Comparison of ENCODE assay signal across 10 cellular contexts in genomic region chr17:4965311-4965986, GRCh38. TPM values are rescaled to one million over a fixed set of nuclear protein-coding genes. Genes with fewer than 3 reads are reported as not detected.
A peak's percentile ranks its signal among the peaks of the same experiment; 100 is the strongest.
DNase-seq lines count a peak whose midpoint lies in the region; ATAC-seq, FAIRE-seq and TF ChIP-seq lines count a peak whose summit lies in the region.
"Had no signal": no experiment of that assay in that cellular context is flagged by ENCODE, and none has a peak within 500 bp of the region (broad histone marks: within the 10 kb centered on the region; RNA-seq: fewer than 3 reads in every experiment).

No MANE protein-coding gene starts in this region.

- no peak for FAIRE-seq in GM12878 (lab: Jason Lieb, UNC)

- no TSS peak for BruUV-seq in GM12878 (replicated peaks; lab: Mats Ljungman, UMichigan)

- POLR2A ChIA-PET in GM12878 (lab: Charles Lee): interaction anchor here (1.7 to 8.5 kb wide), 2 partner anchors 8 to 18 kb away, joined by 5 to 272 read pairs; partner anchors contain the start of genes ENO3, PFN1, RNF167 and SLC25A11

- peaks cover 7% of the 10 kb centered on the region for H3K36me3 ChIP-seq in CD4-positive, CD25-positive, alpha-beta regulatory T cell (ENCODE audit: control insufficient read depth, insufficient read depth, low read length)
- peaks cover 3 to 6% of the 10 kb centered on the region in 2 experiments; a peak in 2 of 4 replicates for H3K36me3 ChIP-seq in GM12878 (ENCODE audit: control insufficient read depth in 2 of 2, insufficient read depth in 2 of 2, low read length in 1 of 2)

- H3K9me3 ChIP-seq in CD4-positive, CD25-positive, alpha-beta regulatory T cell (ENCODE audit: control insufficient read depth in 2 of 2, low read length in 2 of 2): no peaks in the 10 kb centered on the region
- H3K9me3 ChIP-seq in GM12878 (replicated peaks; ENCODE audit: control insufficient read depth, insufficient read depth, low read length): no peaks in the 10 kb centered on the region

- WGBS in GM12878 (ENCODE audit: insufficient coverage, insufficient replicate concordance, low lambda C conversion rate, missing lambda C conversion rate): 94% methylated on average over 15 of the region's 15 CpGs

- no peak for TF ChIP-seq EP300 in GM12878 (IDR thresholded peaks at IDR 0.05; ENCODE audit: borderline replicate concordance in 1 of 2, control insufficient read depth in 1 of 2, low read depth in 2 of 2, low read length in 2 of 2)

- no peak overlapping the region for H3K27ac ChIP-seq in CD4-positive, CD25-positive, alpha-beta regulatory T cell (ENCODE audit: insufficient read depth, low read length, poor library complexity, severe bottlenecking)
- H3K27ac ChIP-seq in GM12878 (ENCODE audit: control insufficient read depth, insufficient read depth): no peak overlapping the region

- H3K4me2 ChIP-seq in GM12878 (ENCODE audit: control insufficient read depth, insufficient read depth): peak overlapping the region; percentile 78

- no peak overlapping the region for H3K4me3 ChIP-seq in CD4-positive, CD25-positive, alpha-beta regulatory T cell (ENCODE audit: low read depth, low read length)
- H3K4me3 ChIP-seq in GM12865 (ENCODE audit: low read depth, low read length): peak overlapping the region; percentile 84; the same call in 1 of the 2 replicates
- H3K4me3 ChIP-seq in GM12878: no peak overlapping the region

- no peaks in the 10 kb centered on the region for H3K27me3 ChIP-seq in CD4-positive, CD25-positive, alpha-beta regulatory T cell (ENCODE audit: control insufficient read depth, insufficient read depth, low read length)
- H3K27me3 ChIP-seq in GM12878 (replicated peaks in 1 of 2; ENCODE audit: control insufficient read depth in 2 of 2, insufficient read depth in 2 of 2, low read length in 1 of 2): no peaks in the 10 kb centered on the region

- no peaks in the 10 kb centered on the region for H3K27me3 Mint-ChIP-seq in CD4-positive, CD25-positive, alpha-beta regulatory T cell
- no peaks in the 10 kb centered on the region for H3K27me3 Mint-ChIP-seq in osteocyte (ENCODE audit: unreplicated experiment)

- peak overlapping the region; percentile 41 to 67 (median 66) for H3K4me3 Mint-ChIP-seq in CD4-positive, CD25-positive, alpha-beta regulatory T cell
- peak overlapping the region; percentile 23 for H3K4me3 Mint-ChIP-seq in osteocyte (ENCODE audit: unreplicated experiment)
- H3K4me3 Mint-ChIP-seq: stimulated activated effector memory CD8-positive, alpha-beta T cell treated with anti-CD3 and anti-CD28 coated beads, Interleukin-12 subunit alpha, Interleukin-12 subunit beta, amount 100 ng/mL, for 72 hours had no signal

- ATAC-seq in CD4-positive, CD25-positive, alpha-beta regulatory T cell (ENCODE audit: low read depth in 2 of 2): no peak
- ATAC-seq in GM12878 (no peak), GM19467 (IDR thresholded peaks at IDR 0.05; ENCODE audit: unreplicated experiment) (no peak)

- DNase-seq in CD4-positive, CD25-positive, alpha-beta regulatory T cell: no peak
- DNase-seq in GM12865 (ENCODE audit: low read depth) (no peak), GM12878 (ENCODE audit: low read depth, low spot score) (no peak), osteocyte (ENCODE audit: extremely low spot score, unreplicated experiment) (no peak), Kasumi-1 (lab: John Stamatoyannopoulos, UW) (no peak), NCI-H2227 (lab: John Stamatoyannopoulos, UW; ENCODE audit: unreplicated experiment) (no peak)
- DNase-seq: activated CD8-positive, alpha-beta memory T cell treated with anti-CD3 and anti-CD28 coated beads, Interleukin-2, amount 50 U/mL, for 4 hours; occipital lobe had no signal

- no peak overlapping the region for H3K9ac ChIP-seq in GM12878 (ENCODE audit: control insufficient read depth, insufficient read depth, low read length)

- peaks cover 10 to 25% (median 19%) of the 10 kb centered on the region in 4 donors for H3K4me1 Mint-ChIP-seq in CD4-positive, CD25-positive, alpha-beta regulatory T cell
- peaks cover 28% of the 10 kb centered on the region for H3K4me1 Mint-ChIP-seq in osteocyte (ENCODE audit: unreplicated experiment)

- H2AFZ ChIP-seq in GM12878 (ENCODE audit: control insufficient read depth, low read depth, low read length): no peak overlapping the region

- peaks cover 29% of the 10 kb centered on the region for H3K79me2 ChIP-seq in GM12878 (ENCODE audit: control insufficient read depth, insufficient read depth, low read length)

- H4K20me1 ChIP-seq in GM12878 (ENCODE audit: control insufficient read depth, insufficient read depth): no peaks in the 10 kb centered on the region

- peak overlapping the region in 2 of 3 donors; percentile 7 to 26 for H3K27ac Mint-ChIP-seq in CD4-positive, CD25-positive, alpha-beta regulatory T cell
- no peak overlapping the region for H3K27ac Mint-ChIP-seq in osteocyte (ENCODE audit: unreplicated experiment)
- H3K27ac Mint-ChIP-seq: stimulated activated effector memory CD8-positive, alpha-beta T cell treated with anti-CD3 and anti-CD28 coated beads, Interleukin-12 subunit alpha, Interleukin-12 subunit beta, amount 100 ng/mL, for 72 hours had no signal

- TF ChIP-seq CTCF in GM12865 (IDR thresholded peaks at IDR 0.05; ENCODE audit: insufficient read depth, low read depth, low read length, missing control alignments) (no peak), GM12878 (IDR thresholded peaks at IDR 0.05 in 2 of 3, conservative IDR thresholded peaks at IDR 0.05 in 1 of 3; ENCODE audit: control insufficient read depth in 2 of 3, extremely low read depth in 1 of 3, insufficient read depth in 1 of 3, low read depth in 3 of 3, low read length in 3 of 3) (no peak), osteocyte (IDR thresholded peaks at IDR 0.05) (no peak)

- RAD21 ChIA-PET in GM12878 (lab: Charles Lee; ENCODE audit: unreplicated experiment): interaction anchor here (1.0 to 6.4 kb wide), 5 partner anchors 16 to 96 kb away, joined by 3 to 73 read pairs (median 28); partner anchors contain the start of genes CAMTA2, ENO3, PFN1 and RNF167

- H3K4me1 ChIP-seq in CD4-positive, CD25-positive, alpha-beta regulatory T cell (ENCODE audit: control insufficient read depth, insufficient read depth, low read length, poor library complexity, severe bottlenecking): peaks cover 31% of the 10 kb centered on the region
- peaks cover 14% of the 10 kb centered on the region for H3K4me1 ChIP-seq in GM12878 (ENCODE audit: control insufficient read depth, insufficient read depth, low read length)

- SMC1A ChIA-PET in GM12878 (lab: Charles Lee; ENCODE audit: uncharacterized antibody, unreplicated experiment): interaction anchor here (1.0 to 4.3 kb wide), 4 partner anchors 14 to 31 kb away, joined by 3 to 50 read pairs (median 31); partner anchors contain the start of genes ENO3, PFN1, RNF167 and SLC25A11

- H3K36me3 Mint-ChIP-seq in CD4-positive, CD25-positive, alpha-beta regulatory T cell: peaks cover 17% of the 10 kb centered on the region
- H3K36me3 Mint-ChIP-seq in osteocyte (ENCODE audit: unreplicated experiment): peaks cover 19% of the 10 kb centered on the region

- no peak for TF ChIP-seq POLR2A in GM12878 (IDR thresholded peaks at IDR 0.05; ENCODE audit: low read depth, low read length)

- no peak for TF ChIP-seq RAD21 in GM12878 (IDR thresholded peaks at IDR 0.05; ENCODE audit: insufficient read depth, low read depth, low read length)

- intact Hi-C loops in GM12878 (cut with micrococcal nuclease; ENCODE audit: unreplicated experiment): loop anchor here (5.0 kb wide), 1 partner anchor 97 kb away; no protein-coding TSS in a partner anchor

- no peaks in the 10 kb centered on the region for H3K9me3 Mint-ChIP-seq in CD4-positive, CD25-positive, alpha-beta regulatory T cell
- H3K9me3 Mint-ChIP-seq in osteocyte (ENCODE audit: unreplicated experiment): no peaks in the 10 kb centered on the region
- H3K9me3 Mint-ChIP-seq: stimulated activated effector memory CD8-positive, alpha-beta T cell treated with anti-CD3 and anti-CD28 coated beads, Interleukin-12 subunit alpha, Interleukin-12 subunit beta, amount 100 ng/mL, for 72 hours had no signal

- in situ Hi-C loops in GM12878 (cut with MboI): no loop called here

- CTCF ChIA-PET in GM12878 (lab: Yijun Ruan, JAX): interaction anchor here (0.8 to 3.6 kb wide), 8 partner anchors 9 to 60 kb away, joined by 3 to 28 read pairs (median 14); partner anchors contain the start of genes CAMTA2, ENO3, PFN1 and RNF167

RNA-seq across cellular contexts. Expression of gene SPAG7, which starts 2.2 kb away (rescaled TPM):
- total RNA-seq in CD4-positive, CD25-positive, alpha-beta regulatory T cell: 52.5 TPM
- polyA plus RNA-seq in CD4-positive, CD25-positive, alpha-beta regulatory T cell: 100 to 1,000 TPM in 3 of 4 donors, 10 to 100 TPM in 1; 97.9 to 130 (median 106) TPM
- total RNA-seq in GM12878 (2013; cell fraction: nucleolus; rRNA removed): 17.1 and 23.0 TPM in 2 replicates
- total RNA-seq in GM12878 (2014; rRNA removed): 76.5 and 80.2 TPM in 2 replicates
- total RNA-seq in GM12878 (2014; rRNA removed; fragmentation: Illumina TruSeq; extraction: Trizol): 94.4 and 99.2 TPM in 2 replicates
- 76.5 and 77.5 TPM in 2 replicates for total RNA-seq in GM12878 (2021)
- polyA plus RNA-seq in GM12878 (2011; ENCODE audit: low read depth): 40.1 TPM
- polyA plus RNA-seq in GM12878 (2011; rRNA removed): 73.8 and 78.2 TPM in 2 replicates
- polyA plus RNA-seq in GM12878 (2011; cell fraction: cytosol; rRNA removed): 76.4 and 89.7 TPM in 2 replicates
- polyA plus RNA-seq in GM12878 (2011; cell fraction: nucleus; rRNA removed): 59.5 and 64.5 TPM in 2 replicates
- polyA plus RNA-seq in GM12878 (2012): 76.8 and 88.6 TPM in 2 replicates
- polyA plus RNA-seq in GM12878 (2014; fragmentation: Illumina TruSeq; extraction: Trizol): 46.5 and 107 TPM in 2 replicates
- polyA plus RNA-seq in GM12878 (2014; fragmentation: Nextera tagmentation; extraction: Ambion mirVana): 10 to 100 TPM in 1 of 2 experiments, 1 to 10 TPM in 1; 7.9 to 31.7 TPM
- 96.3 and 105 TPM in 2 replicates for polyA plus RNA-seq in GM12878 (2014; rRNA removed)
- polyA plus RNA-seq in GM12878 (2016; fragmentation: Nextera tagmentation; extraction: Ambion mirVana): 100 to 1,000 TPM; 133 to 146 TPM
- 28.7 and 39.6 TPM in 2 replicates for polyA minus RNA-seq in GM12878 (2011; rRNA and poly(A)+ RNA removed)
- polyA minus RNA-seq in GM12878 (2011; cell fraction: cytosol; rRNA and poly(A)+ RNA removed): 12.8 and 16.7 TPM in 2 replicates
- 9.8 and 14.5 TPM in 2 replicates for polyA minus RNA-seq in GM12878 (2011; cell fraction: nucleus; rRNA and poly(A)+ RNA removed)
- total RNA-seq in osteocyte: 90.8 and 92.9 TPM in 2 replicates

RNA-seq across cellular contexts. Expression of gene ENO3, which starts 14.5 kb away (rescaled TPM):
- total RNA-seq in CD4-positive, CD25-positive, alpha-beta regulatory T cell: 11.7 TPM
- 1 to 10 TPM in 1 of 4 donors, under 1 TPM in 3; 0.29 to 1.6 (median 0.41) TPM for polyA plus RNA-seq in CD4-positive, CD25-positive, alpha-beta regulatory T cell
- 24.4 and 27.3 TPM in 2 replicates for total RNA-seq in GM12878 (2013; cell fraction: nucleolus; rRNA removed)
- 10.4 and 11.1 TPM in 2 replicates for total RNA-seq in GM12878 (2014; rRNA removed)
- total RNA-seq in GM12878 (2014; rRNA removed; fragmentation: Illumina TruSeq; extraction: Trizol): 9.7 and 10.4 TPM in 2 replicates
- 24.4 and 28.4 TPM in 2 replicates for total RNA-seq in GM12878 (2021)
- polyA plus RNA-seq in GM12878 (2011; ENCODE audit: low read depth): 43.3 TPM
- polyA plus RNA-seq in GM12878 (2011; rRNA removed): 19.8 and 25.6 TPM in 2 replicates
- polyA plus RNA-seq in GM12878 (2011; cell fraction: cytosol; rRNA removed): 24.3 and 32.1 TPM in 2 replicates
- 316 and 330 TPM in 2 replicates for polyA plus RNA-seq in GM12878 (2011; cell fraction: nucleus; rRNA removed)
- polyA plus RNA-seq in GM12878 (2012): 39.6 and 43.1 TPM in 2 replicates
- polyA plus RNA-seq in GM12878 (2014; fragmentation: Illumina TruSeq; extraction: Trizol): 9.0 and 15.2 TPM in 2 replicates
- 10 to 100 TPM in 1 of 2 experiments, 1 to 10 TPM in 1; 6.8 to 14.5 TPM for polyA plus RNA-seq in GM12878 (2014; fragmentation: Nextera tagmentation; extraction: Ambion mirVana)
- polyA plus RNA-seq in GM12878 (2014; rRNA removed): 26.3 and 31.5 TPM in 2 replicates
- 10 to 100 TPM; 18.8 to 19.7 TPM for polyA plus RNA-seq in GM12878 (2016; fragmentation: Nextera tagmentation; extraction: Ambion mirVana)
- 8.6 and 14.5 TPM in 2 replicates for polyA minus RNA-seq in GM12878 (2011; rRNA and poly(A)+ RNA removed)
- polyA minus RNA-seq in GM12878 (2011; cell fraction: cytosol; rRNA and poly(A)+ RNA removed): 7.9 and 9.0 TPM in 2 replicates
- 23.0 and 30.4 TPM in 2 replicates for polyA minus RNA-seq in GM12878 (2011; cell fraction: nucleus; rRNA and poly(A)+ RNA removed)
- total RNA-seq in osteocyte: 9.4 and 9.5 TPM in 2 replicates

RNA-seq across cellular contexts. Expression of gene PFN1, which starts 17.1 kb away (rescaled TPM):
- total RNA-seq in CD4-positive, CD25-positive, alpha-beta regulatory T cell: 865 TPM
- 1,000 to 10,000 TPM; 2,018 to 2,804 (median 2,386) TPM for polyA plus RNA-seq in CD4-positive, CD25-positive, alpha-beta regulatory T cell
- 131 and 144 TPM in 2 replicates for total RNA-seq in GM12878 (2013; cell fraction: nucleolus; rRNA removed)
- 1,668 and 2,039 TPM in 2 replicates for total RNA-seq in GM12878 (2014; rRNA removed)
- 812 and 920 TPM in 2 replicates for total RNA-seq in GM12878 (2014; rRNA removed; fragmentation: Illumina TruSeq; extraction: Trizol)
- 1,903 and 1,912 TPM in 2 replicates for total RNA-seq in GM12878 (2021)
- 909 TPM for polyA plus RNA-seq in GM12878 (2011; ENCODE audit: low read depth)
- 705 and 1,560 TPM in 2 replicates for polyA plus RNA-seq in GM12878 (2011; rRNA removed)
- 2,124 and 2,184 TPM in 2 replicates for polyA plus RNA-seq in GM12878 (2011; cell fraction: cytosol; rRNA removed)
- 1,008 and 1,226 TPM in 2 replicates for polyA plus RNA-seq in GM12878 (2011; cell fraction: nucleus; rRNA removed)
- 1,629 and 1,984 TPM in 2 replicates for polyA plus RNA-seq in GM12878 (2012)
- polyA plus RNA-seq in GM12878 (2014; fragmentation: Illumina TruSeq; extraction: Trizol): 1,675 and 1,933 TPM in 2 replicates
- polyA plus RNA-seq in GM12878 (2014; fragmentation: Nextera tagmentation; extraction: Ambion mirVana): 100 to 1,000 TPM; 154 to 558 TPM
- 3,016 and 4,055 TPM in 2 replicates for polyA plus RNA-seq in GM12878 (2014; rRNA removed)
- polyA plus RNA-seq in GM12878 (2016; fragmentation: Nextera tagmentation; extraction: Ambion mirVana): 1,000 to 10,000 TPM; 3,739 to 3,892 TPM
- polyA minus RNA-seq in GM12878 (2011; rRNA and poly(A)+ RNA removed): 545 and 728 TPM in 2 replicates
- 829 and 978 TPM in 2 replicates for polyA minus RNA-seq in GM12878 (2011; cell fraction: cytosol; rRNA and poly(A)+ RNA removed)
- polyA minus RNA-seq in GM12878 (2011; cell fraction: nucleus; rRNA and poly(A)+ RNA removed): 245 and 466 TPM in 2 replicates
- total RNA-seq in osteocyte: 509 and 514 TPM in 2 replicates

RNA-seq across cellular contexts. Expression of gene CAMTA2, which starts 22.0 kb away (rescaled TPM):
- total RNA-seq in CD4-positive, CD25-positive, alpha-beta regulatory T cell: 69.8 TPM
- polyA plus RNA-seq in CD4-positive, CD25-positive, alpha-beta regulatory T cell: 1 to 10 TPM; 4.7 to 7.9 (median 6.0) TPM
- total RNA-seq in GM12878 (2013; cell fraction: nucleolus; rRNA removed): 39.5 and 57.2 TPM in 2 replicates
- total RNA-seq in GM12878 (2014; rRNA removed) (3.2 and 4.1 TPM in 2 replicates), GM12878 (2014; rRNA removed; fragmentation: Illumina TruSeq; extraction: Trizol) (4.6 and 5.7 TPM in 2 replicates), GM12878 (2021) (27.7 and 29.3 TPM in 2 replicates), osteocyte (69.4 and 83.5 TPM in 2 replicates)
- 8.1 TPM for polyA plus RNA-seq in GM12878 (2011; ENCODE audit: low read depth)
- polyA plus RNA-seq in GM12878 (2011; rRNA removed) (6.3 and 9.9 TPM in 2 replicates), GM12878 (2014; fragmentation: Illumina TruSeq; extraction: Trizol) (7.3 and 15.9 TPM in 2 replicates), GM12878 (2014; fragmentation: Nextera tagmentation; extraction: Ambion mirVana) (1 to 10 TPM in 1 of 2 experiments, under 1 TPM in 1; 0.42 to 1.7 TPM), GM12878 (2014; rRNA removed) (24.7 and 26.8 TPM in 2 replicates), GM12878 (2016; fragmentation: Nextera tagmentation; extraction: Ambion mirVana) (10 to 100 TPM; 12.5 to 13.1 TPM)
- 8.6 and 10.8 TPM in 2 replicates for polyA plus RNA-seq in GM12878 (2011; cell fraction: cytosol; rRNA removed)
- 61.7 and 76.8 TPM in 2 replicates for polyA plus RNA-seq in GM12878 (2011; cell fraction: nucleus; rRNA removed)
- 23.9 and 26.3 TPM in 2 replicates for polyA plus RNA-seq in GM12878 (2012)
- polyA minus RNA-seq in GM12878 (2011; rRNA and poly(A)+ RNA removed): 8.4 and 18.2 TPM in 2 replicates
- polyA minus RNA-seq in GM12878 (2011; cell fraction: cytosol; rRNA and poly(A)+ RNA removed): 12.9 and 22.2 TPM in 2 replicates
- polyA minus RNA-seq in GM12878 (2011; cell fraction: nucleus; rRNA and poly(A)+ RNA removed): 12.0 and 16.1 TPM in 2 replicates

RNA-seq across cellular contexts. Expression of gene RNF167, which starts 25.4 kb away (rescaled TPM):
- total RNA-seq in CD4-positive, CD25-positive, alpha-beta regulatory T cell: 105 TPM
- polyA plus RNA-seq in CD4-positive, CD25-positive, alpha-beta regulatory T cell: 10 to 100 TPM; 31.5 to 58.2 (median 45.9) TPM
- total RNA-seq in GM12878 (2013; cell fraction: nucleolus; rRNA removed): 36.5 and 46.0 TPM in 2 replicates
- total RNA-seq in GM12878 (2014; rRNA removed): 47.6 and 52.9 TPM in 2 replicates
- 57.4 and 63.9 TPM in 2 replicates for total RNA-seq in GM12878 (2014; rRNA removed; fragmentation: Illumina TruSeq; extraction: Trizol)
- 86.5 and 91.3 TPM in 2 replicates for total RNA-seq in GM12878 (2021)
- polyA plus RNA-seq in GM12878 (2011; ENCODE audit: low read depth): 69.5 TPM
- polyA plus RNA-seq in GM12878 (2011; rRNA removed): 58.4 and 90.7 TPM in 2 replicates
- 174 and 192 TPM in 2 replicates for polyA plus RNA-seq in GM12878 (2011; cell fraction: cytosol; rRNA removed)
- 178 and 241 TPM in 2 replicates for polyA plus RNA-seq in GM12878 (2011; cell fraction: nucleus; rRNA removed)
- 87.5 and 90.3 TPM in 2 replicates for polyA plus RNA-seq in GM12878 (2012)
- 132 and 147 TPM in 2 replicates for polyA plus RNA-seq in GM12878 (2014; fragmentation: Illumina TruSeq; extraction: Trizol)
- polyA plus RNA-seq in GM12878 (2014; fragmentation: Nextera tagmentation; extraction: Ambion mirVana): 10 to 100 TPM; 33.6 to 35.3 TPM
- 87.1 and 87.9 TPM in 2 replicates for polyA plus RNA-seq in GM12878 (2014; rRNA removed)
- polyA plus RNA-seq in GM12878 (2016; fragmentation: Nextera tagmentation; extraction: Ambion mirVana): 10 to 100 TPM; 49.7 to 57.7 TPM
- 68.8 and 133 TPM in 2 replicates for polyA minus RNA-seq in GM12878 (2011; rRNA and poly(A)+ RNA removed)
- 54.1 and 60.8 TPM in 2 replicates for polyA minus RNA-seq in GM12878 (2011; cell fraction: cytosol; rRNA and poly(A)+ RNA removed)
- polyA minus RNA-seq in GM12878 (2011; cell fraction: nucleus; rRNA and poly(A)+ RNA removed): 41.7 and 74.5 TPM in 2 replicates
- 105 and 115 TPM in 2 replicates for total RNA-seq in osteocyte
